26 cellular contexts compared by ENCODE assay signal in genomic region chr15:25886498-25887140, GRCh38. TPM values are rescaled to one million over a fixed set of nuclear protein-coding genes. Genes with fewer than 3 reads are reported as not detected.
DNase-seq lines count a peak whose midpoint lies in the region; ATAC-seq and TF ChIP-seq lines count a peak whose summit lies in the region.
"Had no signal": no experiment of that assay in that cellular context is flagged by ENCODE, and none has a peak within 500 bp of the region (broad histone marks: within the 10 kb centered on the region; RNA-seq: fewer than 3 reads in every experiment).

No MANE protein-coding gene starts in this region.

- DNase-seq in MV-4-11 (lab: John Stamatoyannopoulos, UW): peak; percentile 71
- no peak for DNase-seq in chondrocyte (ENCODE audit: low spot score)
- peak; percentile 87 for DNase-seq in lower lobe of right lung
- no peak for DNase-seq in thoracic aorta (ENCODE audit: low spot score)
- DNase-seq in CD8-positive, alpha-beta memory T cell: no peak
- no peak for DNase-seq in activated CD4-positive, alpha-beta T cell treated with anti-CD3 and anti-CD28 coated beads, Interleukin-2, amount 50 U/mL, for 4 hours
- no peak for DNase-seq in stimulated activated CD4-positive, alpha-beta T cell treated with anti-CD3 and anti-CD28 coated beads, Interleukin-4, amount 100 ng/mL, for 4 hours
- DNase-seq: activated CD4-positive, alpha-beta T cell treated with anti-CD3 and anti-CD28 coated beads for 48 hours; brain microvascular endothelial cell; cortex of kidney; DMS 273 treated with DMSO at 0.1 percent for 48 hours; HCEC 1CT; heart right ventricle; MG63; NCI-H2171; NCI-H526; Peyer's patch; stimulated activated naive CD8-positive, alpha-beta T cell treated with anti-CD3 and anti-CD28 coated beads, Interleukin-15, amount 100 ng/mL, for 72 hours had no signal

- H3K27me3 ChIP-seq in lower lobe of right lung (ENCODE audit: low read depth) (no peaks in the 10 kb centered on the region), thoracic aorta (replicated peaks; ENCODE audit: insufficient read depth) (no peaks in the 10 kb centered on the region)
- no peaks in the 10 kb centered on the region for H3K27me3 ChIP-seq in CD8-positive, alpha-beta memory T cell (ENCODE audit: insufficient read depth, low read length, poor library complexity, severe bottlenecking)
- H3K27me3 ChIP-seq: brain microvascular endothelial cell, MG63, neutrophil, Peyer's patch, SJSA1 had no signal

- POLR2A ChIA-PET in CD8-positive, alpha-beta memory T cell (lab: Charles Lee): no interaction called here

- peak; percentile 64 to 87 for ATAC-seq in lower lobe of right lung
- ATAC-seq in thoracic aorta (ENCODE audit: insufficient number of reproducible peaks, low FRiP score, low read depth): no peak
- ATAC-seq: K562; stimulated activated naive CD8-positive, alpha-beta T cell treated with anti-CD3 and anti-CD28 coated beads, Interleukin-15, amount 100 ng/mL, for 72 hours had no signal

- no peak overlapping the region for H3K4me3 Mint-ChIP-seq in chondrocyte (ENCODE audit: unreplicated experiment)
- H3K4me3 Mint-ChIP-seq in CD8-positive, alpha-beta memory T cell: no peak overlapping the region
- H3K4me3 Mint-ChIP-seq: activated naive CD8-positive, alpha-beta T cell; activated T-helper 1 cell treated with anti-CD3 and anti-CD28 coated beads, Interleukin-12 subunit alpha, Interleukin-12 subunit beta, Interleukin-2, Interleukin-4 antibody, amounts not matched to agents 30 ng/mL and 10 ng/mL and 1 ng/mL, durations not matched to agents 14 hours and 24 hours and 36 hours; CD14-positive monocyte; stimulated activated naive CD8-positive, alpha-beta T cell treated with anti-CD3 and anti-CD28 coated beads, Interleukin-15, amount 100 ng/mL, for 72 hours; T-helper 1 cell treated with Interleukin-12 subunit alpha and Interleukin-12 subunit beta and Interleukin-4 antibody, amounts not matched to agents 30 μg/mL and 1 μg/mL, for 36 hours; type B pancreatic cell had no signal

- peaks cover 65% of the 10 kb centered on the region for H3K4me1 Mint-ChIP-seq in chondrocyte (ENCODE audit: low read depth)
- H3K4me1 Mint-ChIP-seq in CD8-positive, alpha-beta memory T cell: no peaks in the 10 kb centered on the region
- H3K4me1 Mint-ChIP-seq: stimulated activated naive CD8-positive, alpha-beta T cell treated with anti-CD3 and anti-CD28 coated beads, Interleukin-15, amount 100 ng/mL, for 72 hours had no signal

- H3K4me3 ChIP-seq in lower lobe of right lung (no peak overlapping the region), thoracic aorta (no peak overlapping the region)
- no peak overlapping the region for H3K4me3 ChIP-seq in CD8-positive, alpha-beta memory T cell (ENCODE audit: low read length)
- H3K4me3 ChIP-seq: heart right ventricle, K562, MG63, Peyer's patch, SJSA1 had no signal

- no peak for TF ChIP-seq CTCF in chondrocyte (IDR thresholded peaks at IDR 0.05)
- no peak for TF ChIP-seq CTCF in lower lobe of right lung (IDR thresholded peaks at IDR 0.05)
- TF ChIP-seq CTCF in thoracic aorta (IDR thresholded peaks at IDR 0.05): no peak

- intact Hi-C loops in lower lobe of right lung (cut with DNase I): no loop called here

- no peaks in the 10 kb centered on the region for H3K36me3 Mint-ChIP-seq in chondrocyte (ENCODE audit: low read depth)
- H3K36me3 Mint-ChIP-seq in CD8-positive, alpha-beta memory T cell: no peaks in the 10 kb centered on the region
- H3K36me3 Mint-ChIP-seq: activated naive CD8-positive, alpha-beta T cell; CD14-positive monocyte; type B pancreatic cell had no signal

- H3K27ac ChIP-seq in lower lobe of right lung (no peak overlapping the region), thoracic aorta (peak overlapping the region; percentile 14 to 37)
- H3K27ac ChIP-seq in CD8-positive, alpha-beta memory T cell (ENCODE audit: low read depth, low read length): no peak overlapping the region
- H3K27ac ChIP-seq: brain microvascular endothelial cell, heart right ventricle, neutrophil, SJSA1 had no signal

- no peaks in the 10 kb centered on the region for H3K9me3 ChIP-seq in lower lobe of right lung
- H3K9me3 ChIP-seq in thoracic aorta: no peaks in the 10 kb centered on the region
- no peaks in the 10 kb centered on the region for H3K9me3 ChIP-seq in CD8-positive, alpha-beta memory T cell (ENCODE audit: low read length)
- H3K9me3 ChIP-seq: heart right ventricle, MG63, neutrophil, Peyer's patch, SJSA1 had no signal

- H3K4me1 ChIP-seq in lower lobe of right lung (peaks cover 9% of the 10 kb centered on the region), thoracic aorta (ENCODE audit: control insufficient read depth in 1 of 2, low read depth in 2 of 2) (peaks cover 17 to 24% of the 10 kb centered on the region in 2 donors)
- H3K4me1 ChIP-seq in CD8-positive, alpha-beta memory T cell (ENCODE audit: insufficient read depth, low read length): no peaks in the 10 kb centered on the region
- H3K4me1 ChIP-seq: Peyer's patch had no signal

- CTCF ChIA-PET in CD8-positive, alpha-beta memory T cell (lab: Charles Lee): no interaction called here

- H3K27ac Mint-ChIP-seq in chondrocyte (ENCODE audit: unreplicated experiment): peak overlapping the region; percentile 17
- H3K27ac Mint-ChIP-seq in CD8-positive, alpha-beta memory T cell: no peak overlapping the region
- H3K27ac Mint-ChIP-seq: activated naive CD8-positive, alpha-beta T cell; activated T-helper 1 cell treated with anti-CD3 and anti-CD28 coated beads, Interleukin-12 subunit alpha, Interleukin-12 subunit beta, Interleukin-2, Interleukin-4 antibody, amounts not matched to agents 30 ng/mL and 10 ng/mL and 1 ng/mL, durations not matched to agents 14 hours and 24 hours and 36 hours; CD14-positive monocyte; T-helper 1 cell treated with Interleukin-12 subunit alpha and Interleukin-12 subunit beta and Interleukin-4 antibody, amounts not matched to agents 30 μg/mL and 1 μg/mL, for 36 hours; type B pancreatic cell had no signal

- H3K36me3 ChIP-seq in lower lobe of right lung (no peaks in the 10 kb centered on the region), thoracic aorta (no peaks in the 10 kb centered on the region)
- H3K36me3 ChIP-seq in CD8-positive, alpha-beta memory T cell (ENCODE audit: insufficient read depth, low read length): no peaks in the 10 kb centered on the region
- H3K36me3 ChIP-seq: brain microvascular endothelial cell, heart right ventricle, MG63, neutrophil, Peyer's patch, SJSA1 had no signal

- no peaks in the 10 kb centered on the region for H3K9me3 Mint-ChIP-seq in chondrocyte (ENCODE audit: low read depth)
- no peaks in the 10 kb centered on the region for H3K9me3 Mint-ChIP-seq in CD8-positive, alpha-beta memory T cell
- H3K9me3 Mint-ChIP-seq: activated T-helper 1 cell treated with anti-CD3 and anti-CD28 coated beads, Interleukin-12 subunit alpha, Interleukin-12 subunit beta, Interleukin-2, Interleukin-4 antibody, amounts not matched to agents 30 ng/mL and 10 ng/mL and 1 ng/mL, durations not matched to agents 14 hours and 24 hours and 36 hours; stimulated activated naive CD8-positive, alpha-beta T cell treated with anti-CD3 and anti-CD28 coated beads, Interleukin-15, amount 100 ng/mL, for 72 hours; T-helper 1 cell treated with Interleukin-12 subunit alpha and Interleukin-12 subunit beta and Interleukin-4 antibody, amounts not matched to agents 30 μg/mL and 1 μg/mL, for 36 hours; type B pancreatic cell had no signal

- H3K27me3 Mint-ChIP-seq in chondrocyte (ENCODE audit: low read depth): no peaks in the 10 kb centered on the region
- peaks cover 2 to 3% of the 10 kb centered on the region in 2 donors for H3K27me3 Mint-ChIP-seq in CD8-positive, alpha-beta memory T cell
- H3K27me3 Mint-ChIP-seq: activated naive CD8-positive, alpha-beta T cell had no signal

RNA-seq across cellular contexts. Expression of gene ATP10A, which starts 23.5 kb away (rescaled TPM):
- 160 to 190 TPM (median 163 TPM) in 3 replicates for total RNA-seq in chondrocyte
- total RNA-seq in lower lobe of right lung: 43.5 TPM
- total RNA-seq in thoracic aorta: 10 to 100 TPM; 59.4 to 89.8 TPM
- total RNA-seq in CD8-positive, alpha-beta memory T cell: 10 to 100 TPM; 24.0 to 28.9 TPM
- 8.2 TPM for polyA plus RNA-seq in CD8-positive, alpha-beta memory T cell
- polyA plus RNA-seq: K562 had no signal

Comparison
In these comparisons a context has a peak if more than half of its experiments do, and no peak if none do; other contexts are left out.
1. DNase-seq: peak in MV-4-11 (single experiment) and lower lobe of right lung (single experiment); none in chondrocyte (single experiment), thoracic aorta (single experiment), CD8-positive, alpha-beta memory T cell (0 of 5), activated CD4-positive, alpha-beta T cell treated with anti-CD3 and anti-CD28 coated beads, Interleukin-2, amount 50 U/mL, for 4 hours (0 of 2) and stimulated activated CD4-positive, alpha-beta T cell treated with anti-CD3 and anti-CD28 coated beads, Interleukin-4, amount 100 ng/mL, for 4 hours (0 of 2).
2. H3K27ac ChIP-seq: peak in thoracic aorta (2 of 2); none in lower lobe of right lung (single experiment) and CD8-positive, alpha-beta memory T cell (single experiment).